Comparison of ENCODE assay signal across 10 cellular contexts in the genomic region with DNA sequence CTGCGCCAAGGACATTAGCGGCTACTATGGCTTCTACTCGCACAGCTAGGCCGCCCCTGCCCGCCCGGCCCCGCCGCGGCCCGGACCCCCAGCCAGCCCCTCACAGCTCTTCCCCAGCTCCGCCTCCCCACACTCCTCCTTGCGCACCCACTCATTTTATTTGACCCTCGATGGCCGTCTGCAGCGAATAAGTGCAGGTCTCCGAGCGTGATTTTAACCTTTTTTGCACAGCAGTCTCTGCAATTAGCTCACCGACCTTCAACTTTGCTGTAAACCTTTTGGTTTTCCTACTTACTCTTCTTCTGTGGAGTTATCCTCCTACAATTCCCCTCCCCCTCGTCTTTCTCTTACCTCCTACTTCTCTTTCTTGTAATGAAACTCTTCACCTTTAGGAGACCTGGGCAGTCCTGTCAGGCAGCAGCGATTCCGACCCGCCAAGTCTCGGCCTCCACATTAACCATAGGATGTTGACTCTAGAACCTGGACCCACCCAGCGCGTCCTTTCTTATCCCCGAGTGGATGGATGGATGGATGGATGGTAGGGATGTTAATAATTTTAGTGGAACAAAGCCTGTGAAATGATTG. TPM values are rescaled to one million over a fixed set of nuclear protein-coding genes. Genes with fewer than 3 reads are reported as not detected.
DNase-seq lines count a peak whose midpoint lies in the region; ATAC-seq, FAIRE-seq and TF ChIP-seq lines count a peak whose summit lies in the region.
"Had no signal": no experiment of that assay in that cellular context is flagged by ENCODE, and none has a peak within 500 bp of the region (broad histone marks: within the 10 kb centered on the region; RNA-seq: fewer than 3 reads in every experiment).

No MANE protein-coding gene starts in this region.

- H2AFZ ChIP-seq in keratinocyte (ENCODE audit: control insufficient read depth, low read length), result no peak overlapping the region

- peak overlapping the region; percentile 64 for H3K27ac ChIP-seq in angular gyrus (ENCODE audit: low read depth, low read length)
- no peak overlapping the region for H3K27ac ChIP-seq in keratinocyte (ENCODE audit: control insufficient read depth, insufficient read depth, low read length)

- H3K4me3 ChIP-seq in keratinocyte (ENCODE audit: control insufficient read depth in 2 of 3, extremely low read depth in 1 of 3, insufficient read depth in 2 of 3, low read depth in 1 of 3, low read length in 3 of 3), result peak overlapping the region in 1 of 3 experiments; percentile 37

- H3K36me3 ChIP-seq in keratinocyte (ENCODE audit: control insufficient read depth in 2 of 2, extremely low read depth in 1 of 2, insufficient read depth in 2 of 2, low read length in 2 of 2), result no peaks in the 10 kb centered on the region

- peaks cover 93% of the 10 kb centered on the region for H3K27me3 ChIP-seq in keratinocyte (ENCODE audit: control insufficient read depth, extremely low read depth, insufficient read depth, low read length)

- no peaks in the 10 kb centered on the region for H3K9me3 Mint-ChIP-seq in stimulated activated naive CD8-positive, alpha-beta T cell treated with anti-CD3 and anti-CD28 coated beads, Interleukin-15, amount 100 ng/mL, for 72 hours

- no peak overlapping the region for H3K27ac Mint-ChIP-seq in stimulated activated naive CD8-positive, alpha-beta T cell treated with anti-CD3 and anti-CD28 coated beads, Interleukin-15, amount 100 ng/mL, for 72 hours

- H3K4me2 ChIP-seq in keratinocyte (ENCODE audit: control insufficient read depth, extremely low read depth, insufficient read depth, low read depth, low read length), result peak overlapping the region; percentile 40

- peaks cover 4% of the 10 kb centered on the region for H3K4me1 ChIP-seq in keratinocyte (ENCODE audit: control insufficient read depth, extremely low read depth, insufficient read depth, low read length)

- DNase-seq in activated CD4-positive, alpha-beta T cell treated with anti-CD3 and anti-CD28 coated beads, Interleukin-2, amount 50 U/mL, for 48 hours, result peak; percentile 10 to 15
- no peak for DNase-seq in activated CD4-positive, alpha-beta T cell treated with anti-CD3 and anti-CD28 coated beads for 4 hours
- DNase-seq in keratinocyte (ENCODE audit: low read depth, low spot score) (no peak), GM19240 (ENCODE audit: insufficient read length, low spot score) (no peak), OCI-M2 (lab: John Stamatoyannopoulos, UW; ENCODE audit: unreplicated experiment) (no peak)
- no peak for DNase-seq in stimulated activated naive CD8-positive, alpha-beta T cell treated with anti-CD3 and anti-CD28 coated beads, Interleukin-15, amount 100 ng/mL, for 72 hours
- DNase-seq: NCI-H526; stimulated activated CD4-positive, alpha-beta T cell treated with anti-CD3 and anti-CD28 coated beads, Interleukin-4, amount 100 ng/mL, for 4 hours had no signal

- peaks cover 100% of the 10 kb centered on the region for H3K27me3 Mint-ChIP-seq in stimulated activated naive CD8-positive, alpha-beta T cell treated with anti-CD3 and anti-CD28 coated beads, Interleukin-15, amount 100 ng/mL, for 72 hours

- H3K9me1 ChIP-seq in keratinocyte (ENCODE audit: control insufficient read depth, extremely low read depth, insufficient read depth, low read length), result no peaks in the 10 kb centered on the region

- no peaks in the 10 kb centered on the region for H3K79me2 ChIP-seq in keratinocyte (ENCODE audit: control insufficient read depth, insufficient read depth, low read length)

- no peaks in the 10 kb centered on the region for H4K20me1 ChIP-seq in keratinocyte (ENCODE audit: control insufficient read depth, extremely low read depth, insufficient read depth, low read length)

- dilution Hi-C loops in keratinocyte (cut with MboI; ENCODE audit: extremely low pct_ligation_motif_present, low sequenced_read_pairs), result no loop called here

- peaks cover 42% of the 10 kb centered on the region for H3K4me1 Mint-ChIP-seq in stimulated activated naive CD8-positive, alpha-beta T cell treated with anti-CD3 and anti-CD28 coated beads, Interleukin-15, amount 100 ng/mL, for 72 hours

- peak overlapping the region; percentile 68 to 74 for H3K4me3 Mint-ChIP-seq in stimulated activated naive CD8-positive, alpha-beta T cell treated with anti-CD3 and anti-CD28 coated beads, Interleukin-15, amount 100 ng/mL, for 72 hours

- no peak for TF ChIP-seq CTCF in keratinocyte (optimal IDR thresholded peaks at IDR 0.05 in 1 of 3, IDR thresholded peaks at IDR 0.05 in 1 of 3, conservative IDR thresholded peaks at IDR 0.05 in 1 of 3; ENCODE audit: extremely low read depth in 1 of 3, insufficient read depth in 2 of 3, low read length in 3 of 3)

- FAIRE-seq in keratinocyte (lab: Jason Lieb, UNC), result no peak

- ATAC-seq in stimulated activated naive CD8-positive, alpha-beta T cell treated with anti-CD3 and anti-CD28 coated beads, Interleukin-15, amount 100 ng/mL, for 72 hours, result peak; percentile 20
- no peak for ATAC-seq in GM18511 (IDR thresholded peaks at IDR 0.05; ENCODE audit: unreplicated experiment)

- H3K9me3 ChIP-seq in keratinocyte (ENCODE audit: control insufficient read depth, low read depth, low read length), result no peaks in the 10 kb centered on the region

- H3K9ac ChIP-seq in keratinocyte (ENCODE audit: control insufficient read depth, extremely low read depth, insufficient read depth, low read length), result no peak overlapping the region

RNA-seq across cellular contexts. Expression of a gene that starts 8.2 kb away (rescaled TPM):
- 0.03 TPM in 1 of 3 replicates, not detected in the others for polyA plus RNA-seq in keratinocyte
- polyA plus RNA-seq in keratinocyte (2011; ENCODE audit: low read depth), result not detected
- polyA plus RNA-seq in keratinocyte (2011; cell fraction: cytosol; rRNA removed), result not detected in 2 replicates
- polyA plus RNA-seq in keratinocyte (2011; cell fraction: nucleus; rRNA removed), result 0.17 and 0.18 TPM in 2 replicates
- 0.06 TPM in 1 of 2 replicates, not detected in the other for polyA plus RNA-seq in keratinocyte (2012; ENCODE audit: low replicate concordance)
- polyA minus RNA-seq in keratinocyte, result 0.03 TPM in 2 of 3 replicates, not detected in the other
- polyA minus RNA-seq in keratinocyte (2011; cell fraction: cytosol; rRNA and poly(A)+ RNA removed), result not detected
- polyA minus RNA-seq in keratinocyte (2011; cell fraction: nucleus; rRNA and poly(A)+ RNA removed), result 0.21 and 0.54 TPM in 2 replicates

Comparison
In these comparisons a context has a peak if more than half of its experiments do, and no peak if none do; other contexts are left out.
1. DNase-seq: peak in activated CD4-positive, alpha-beta T cell treated with anti-CD3 and anti-CD28 coated beads, Interleukin-2, amount 50 U/mL, for 48 hours (2 of 2); none in activated CD4-positive, alpha-beta T cell treated with anti-CD3 and anti-CD28 coated beads for 4 hours (0 of 2), keratinocyte (single experiment), stimulated activated naive CD8-positive, alpha-beta T cell treated with anti-CD3 and anti-CD28 coated beads, Interleukin-15, amount 100 ng/mL, for 72 hours (0 of 2), GM19240 (single experiment) and OCI-M2 (single experiment).